In genomic region chr16:73049051-73049910, GRCh38 we compare ENCODE assay signal across 9 cellular contexts. TPM values are rescaled to one million over a fixed set of nuclear protein-coding genes. Genes with fewer than 3 reads are reported as not detected.
A peak's percentile ranks its signal among the peaks of the same experiment; 100 is the strongest.
DNase-seq lines count a peak whose midpoint lies in the region; ATAC-seq and TF ChIP-seq lines count a peak whose summit lies in the region.
"Had no signal": no experiment of that assay in that cellular context is flagged by ENCODE, and none has a peak within 500 bp of the region (broad histone marks: within the 10 kb centered on the region; RNA-seq: fewer than 3 reads in every experiment).

No MANE protein-coding gene starts in this region.

- no peaks in the 10 kb centered on the region for H3K36me3 Mint-ChIP-seq in activated naive CD8-positive, alpha-beta T cell
- no peaks in the 10 kb centered on the region for H3K36me3 Mint-ChIP-seq in activated naive CD8-positive, alpha-beta T cell treated with anti-CD3 and anti-CD28 coated beads, Interleukin-2, amount 50 U/mL, for 24 hours (ENCODE audit: low read depth)
- H3K36me3 Mint-ChIP-seq in mesothelial cell of epicardium, result no peaks in the 10 kb centered on the region
- no peaks in the 10 kb centered on the region for H3K36me3 Mint-ChIP-seq in type B pancreatic cell
- H3K36me3 Mint-ChIP-seq in stimulated activated effector memory CD8-positive, alpha-beta T cell treated with anti-CD3 and anti-CD28 coated beads, Interleukin-12 subunit alpha, Interleukin-12 subunit beta, amount 100 ng/mL, for 72 hours, result no peaks in the 10 kb centered on the region

- no peak for DNase-seq in activated naive CD8-positive, alpha-beta T cell treated with anti-CD3 and anti-CD28 coated beads, Interleukin-2, amount 50 U/mL, for 24 hours
- DNase-seq in caudate nucleus (lab: John Stamatoyannopoulos, UW) (no peak), mesothelial cell of epicardium (ENCODE audit: low spot score in 2 of 2, unreplicated experiment in 2 of 2) (no peak), type B pancreatic cell (ENCODE audit: extremely low spot score, unreplicated experiment) (no peak), NCI-H446 treated with DMSO at 0.1 percent for 48 hours (lab: John Stamatoyannopoulos, UW) (no peak)
- no peak for DNase-seq in stimulated activated effector memory CD8-positive, alpha-beta T cell treated with anti-CD3 and anti-CD28 coated beads, Interleukin-12 subunit alpha, Interleukin-12 subunit beta, amount 100 ng/mL, for 72 hours (ENCODE audit: low spot score in 2 of 2)
- DNase-seq: COR-L47 had no signal

- no peaks in the 10 kb centered on the region for H3K9me3 Mint-ChIP-seq in activated naive CD8-positive, alpha-beta T cell (ENCODE audit: low read depth)
- no peaks in the 10 kb centered on the region for H3K9me3 Mint-ChIP-seq in activated naive CD8-positive, alpha-beta T cell treated with anti-CD3 and anti-CD28 coated beads, Interleukin-2, amount 50 U/mL, for 24 hours
- H3K9me3 Mint-ChIP-seq in mesothelial cell of epicardium (no peaks in the 10 kb centered on the region), type B pancreatic cell (no peaks in the 10 kb centered on the region)
- no peaks in the 10 kb centered on the region for H3K9me3 Mint-ChIP-seq in stimulated activated effector memory CD8-positive, alpha-beta T cell treated with anti-CD3 and anti-CD28 coated beads, Interleukin-12 subunit alpha, Interleukin-12 subunit beta, amount 100 ng/mL, for 72 hours

- H3K27ac Mint-ChIP-seq in activated naive CD8-positive, alpha-beta T cell, result no peak overlapping the region
- H3K27ac Mint-ChIP-seq in activated naive CD8-positive, alpha-beta T cell treated with anti-CD3 and anti-CD28 coated beads, Interleukin-2, amount 50 U/mL, for 24 hours, result no peak overlapping the region
- H3K27ac Mint-ChIP-seq in mesothelial cell of epicardium (peak overlapping the region; percentile 93), type B pancreatic cell (no peak overlapping the region)
- H3K27ac Mint-ChIP-seq in stimulated activated effector memory CD8-positive, alpha-beta T cell treated with anti-CD3 and anti-CD28 coated beads, Interleukin-12 subunit alpha, Interleukin-12 subunit beta, amount 100 ng/mL, for 72 hours, result no peak overlapping the region

- peak overlapping the region; percentile 58 for H3K4me3 Mint-ChIP-seq in activated naive CD8-positive, alpha-beta T cell
- H3K4me3 Mint-ChIP-seq in activated naive CD8-positive, alpha-beta T cell treated with anti-CD3 and anti-CD28 coated beads, Interleukin-2, amount 50 U/mL, for 24 hours, result no peak overlapping the region
- H3K4me3 Mint-ChIP-seq in mesothelial cell of epicardium, result peak overlapping the region; percentile 57
- peak overlapping the region; percentile 84 for H3K4me3 Mint-ChIP-seq in type B pancreatic cell
- H3K4me3 Mint-ChIP-seq in stimulated activated effector memory CD8-positive, alpha-beta T cell treated with anti-CD3 and anti-CD28 coated beads, Interleukin-12 subunit alpha, Interleukin-12 subunit beta, amount 100 ng/mL, for 72 hours, result no peak overlapping the region

- H3K27me3 Mint-ChIP-seq in activated naive CD8-positive, alpha-beta T cell, result peaks cover 19% of the 10 kb centered on the region
- peaks cover 22% of the 10 kb centered on the region for H3K27me3 Mint-ChIP-seq in activated naive CD8-positive, alpha-beta T cell treated with anti-CD3 and anti-CD28 coated beads, Interleukin-2, amount 50 U/mL, for 24 hours
- H3K27me3 Mint-ChIP-seq in mesothelial cell of epicardium (ENCODE audit: low read depth) (no peaks in the 10 kb centered on the region), type B pancreatic cell (no peaks in the 10 kb centered on the region)

- peaks cover 3% of the 10 kb centered on the region for H3K4me1 Mint-ChIP-seq in activated naive CD8-positive, alpha-beta T cell (ENCODE audit: low read depth)
- peaks cover 8% of the 10 kb centered on the region for H3K4me1 Mint-ChIP-seq in activated naive CD8-positive, alpha-beta T cell treated with anti-CD3 and anti-CD28 coated beads, Interleukin-2, amount 50 U/mL, for 24 hours
- H3K4me1 Mint-ChIP-seq in mesothelial cell of epicardium (peaks cover 40% of the 10 kb centered on the region), type B pancreatic cell (ENCODE audit: unreplicated experiment) (peaks cover 38% of the 10 kb centered on the region)
- no peaks in the 10 kb centered on the region for H3K4me1 Mint-ChIP-seq in stimulated activated effector memory CD8-positive, alpha-beta T cell treated with anti-CD3 and anti-CD28 coated beads, Interleukin-12 subunit alpha, Interleukin-12 subunit beta, amount 100 ng/mL, for 72 hours

- ATAC-seq in activated naive CD8-positive, alpha-beta T cell treated with anti-CD3 and anti-CD28 coated beads, Interleukin-2, amount 50 U/mL, for 24 hours, result no peak
- ATAC-seq in stimulated activated effector memory CD8-positive, alpha-beta T cell treated with anti-CD3 and anti-CD28 coated beads, Interleukin-12 subunit alpha, Interleukin-12 subunit beta, amount 100 ng/mL, for 72 hours, result no peak
- no peak for ATAC-seq in HG02798 (IDR thresholded peaks at IDR 0.05; ENCODE audit: poor library complexity, unreplicated experiment)

- no peak for TF ChIP-seq CTCF in mesothelial cell of epicardium (IDR thresholded peaks at IDR 0.05; ENCODE audit: unreplicated experiment)
- no peak for TF ChIP-seq CTCF in type B pancreatic cell (conservative IDR thresholded peaks at IDR 0.05)

- H3K27ac ChIP-seq in caudate nucleus (ENCODE audit: low read depth, low read length), result peak overlapping the region; percentile 76

RNA-seq across cellular contexts. Expression of gene ZFHX3, which starts 1.4 kb away (rescaled TPM):
- total RNA-seq in mesothelial cell of epicardium, result 63.8 to 68.1 TPM (median 67.1 TPM) in 3 replicates
- total RNA-seq in type B pancreatic cell (ENCODE audit: low replicate concordance), result 47.4 and 48.5 TPM in 2 replicates

Comparison
In these comparisons a context has a peak if more than half of its experiments do, and no peak if none do; other contexts are left out.
1. H3K4me3 Mint-ChIP-seq: peak in activated naive CD8-positive, alpha-beta T cell (single experiment), mesothelial cell of epicardium (single experiment) and type B pancreatic cell (single experiment); none in activated naive CD8-positive, alpha-beta T cell treated with anti-CD3 and anti-CD28 coated beads, Interleukin-2, amount 50 U/mL, for 24 hours (single experiment) and stimulated activated effector memory CD8-positive, alpha-beta T cell treated with anti-CD3 and anti-CD28 coated beads, Interleukin-12 subunit alpha, Interleukin-12 subunit beta, amount 100 ng/mL, for 72 hours (single experiment).